ENCODE assay signal across 24 cellular contexts in genomic region chr7:4801839-4802231, GRCh38. TPM values are rescaled to one million over a fixed set of nuclear protein-coding genes. Genes with fewer than 3 reads are reported as not detected.
"Had no signal": no experiment of that assay in that cellular context is flagged by ENCODE, and none has a peak within 500 bp of the region (broad histone marks: within the 10 kb centered on the region; RNA-seq: fewer than 3 reads in every experiment).

No MANE protein-coding gene starts in this region.

- H3K9me3 Mint-ChIP-seq: endodermal cell; naive thymus-derived CD4-positive, alpha-beta T cell; nephron progenitor cell had no signal

- ATAC-seq: left cardiac atrium; left ventricle myocardium superior; naive thymus-derived CD4-positive, alpha-beta T cell; psoas muscle; upper lobe of right lung had no signal

- H3K36me3 ChIP-seq: neutrophil, sigmoid colon, suprapubic skin, thyroid gland, upper lobe of right lung, vagina had no signal

- DNase-seq: dermis blood vessel endothelial cell; endodermal cell; erythroblast; foreskin keratinocyte; head of caudate nucleus; kidney; left cardiac atrium; left ventricle myocardium superior; mesendoderm; naive thymus-derived CD4-positive, alpha-beta T cell; nephron progenitor cell; psoas muscle; retina; sigmoid colon; stimulated activated naive CD4-positive, alpha-beta T cell; thyroid gland; upper lobe of right lung had no signal

- H3K36me3 Mint-ChIP-seq: naive thymus-derived CD4-positive, alpha-beta T cell had no signal

- H3K27ac ChIP-seq: foreskin keratinocyte, hepatocyte, neutrophil, psoas muscle, sigmoid colon, skin epidermis, suprapubic skin, thyroid gland, upper lobe of right lung, vagina had no signal

- H3K4me3 ChIP-seq: hepatocyte, psoas muscle, sigmoid colon, skin epidermis, suprapubic skin, thyroid gland, upper lobe of right lung, vagina had no signal

- H3K4me1 ChIP-seq: foreskin keratinocyte, psoas muscle, thyroid gland, upper lobe of right lung had no signal

- H3K9me3 ChIP-seq: neutrophil, psoas muscle, sigmoid colon, suprapubic skin, thyroid gland, upper lobe of right lung, vagina had no signal

- H3K27me3 ChIP-seq: thyroid gland, upper lobe of right lung, vagina had no signal

- H3K4me3 Mint-ChIP-seq: endodermal cell; naive thymus-derived CD4-positive, alpha-beta T cell; nephron progenitor cell had no signal

RNA-seq across cellular contexts. Expression of gene PAPOLB, which starts 60.0 kb away (rescaled TPM):
- total RNA-seq: foreskin keratinocyte; hepatocyte; mononuclear cell; naive thymus-derived CD4-positive, alpha-beta T cell; vagina had no signal
- polyA plus RNA-seq: endothelial cell of umbilical vein; foreskin keratinocyte; hepatocyte; naive thymus-derived CD4-positive, alpha-beta T cell had no signal
